21 cellular contexts compared by ENCODE assay signal in the genomic region with DNA sequence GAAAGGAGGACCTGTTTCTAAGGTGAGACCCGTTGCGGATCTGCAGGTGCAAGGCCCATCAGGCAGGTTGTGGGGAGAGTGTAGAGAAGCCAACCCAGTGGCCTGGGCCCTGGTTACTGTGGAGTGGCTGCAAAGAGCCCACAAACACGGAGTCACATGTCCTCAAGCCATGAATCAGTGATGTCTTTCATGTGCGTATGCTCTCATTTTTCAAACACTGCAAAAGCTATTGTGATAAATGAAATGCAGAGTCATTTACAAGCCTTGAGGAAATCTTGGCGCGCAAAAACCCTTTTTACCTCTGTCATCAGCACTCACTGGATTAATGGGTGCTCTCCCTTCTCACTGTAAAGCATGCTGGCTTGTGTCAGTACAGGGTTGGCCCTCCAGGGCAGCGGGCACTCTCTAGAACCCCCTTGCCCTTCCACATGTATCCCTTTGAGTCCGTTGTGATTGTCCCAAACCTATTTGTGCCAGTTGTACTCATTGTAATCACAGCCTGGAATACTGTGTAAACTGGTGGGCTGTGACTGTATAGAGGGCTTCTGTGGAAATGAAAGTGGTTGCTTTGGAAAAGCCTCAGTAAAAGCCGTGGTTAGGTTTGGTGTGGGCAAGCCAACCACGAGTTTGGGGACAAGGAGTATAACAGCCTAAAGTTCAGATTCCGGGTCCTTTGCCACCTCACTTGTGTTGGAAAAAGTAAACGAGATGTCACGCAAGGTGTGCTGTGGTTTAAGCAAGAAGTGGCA. TPM values are rescaled to one million over a fixed set of nuclear protein-coding genes. Genes with fewer than 3 reads are reported as not detected.
DNase-seq lines count a peak whose midpoint lies in the region; TF ChIP-seq lines count a peak whose summit lies in the region.
"Had no signal": no experiment of that assay in that cellular context is flagged by ENCODE, and none has a peak within 500 bp of the region (broad histone marks: within the 10 kb centered on the region; RNA-seq: fewer than 3 reads in every experiment).

No MANE protein-coding gene starts in this region.

- H3K27ac Mint-ChIP-seq in brain = peak overlapping the region in 3 of 5 experiments; percentile 62 to 81 (median 75)
- H3K27ac Mint-ChIP-seq: CD8-positive, alpha-beta T cell; naive thymus-derived CD8-positive, alpha-beta T cell had no signal

- H3K36me3 Mint-ChIP-seq in brain = peaks cover 23% of the 10 kb centered on the region
- H3K36me3 Mint-ChIP-seq: CD8-positive, alpha-beta T cell; naive thymus-derived CD8-positive, alpha-beta T cell had no signal

- DNase-seq in NCI-H2196 (lab: John Stamatoyannopoulos, UW; ENCODE audit: unreplicated experiment) (peak; percentile 11), NCI-H2196 treated with DMSO at 0.1 percent for 48 hours (lab: John Stamatoyannopoulos, UW; ENCODE audit: unreplicated experiment) (no peak), pons (ENCODE audit: low spot score) (peak; percentile 70), OCI-LY7 (ENCODE audit: low spot score) (no peak), NCI-H226 (no peak), NCI-H748 treated with DMSO at 0.1 percent for 48 hours (lab: John Stamatoyannopoulos, UW) (no peak)
- DNase-seq: activated gamma-delta T cell treated with Interleukin-2 at 50 U/mL for 16 hours; brain microvascular endothelial cell; CD8-positive, alpha-beta T cell; effector CD4-positive, alpha-beta T cell; MV-4-11; naive thymus-derived CD8-positive, alpha-beta T cell; NCI-H1436 treated with DMSO at 0.1 percent for 48 hours; NCI-H510A treated with DMSO at 0.1 percent for 48 hours; stimulated activated CD8-positive, alpha-beta memory T cell treated with anti-CD3 and anti-CD28 coated beads, Interleukin-4, amount 100 ng/mL, for 48 hours; T1000 had no signal

- H3K27ac ChIP-seq in BLaER1 (no peak overlapping the region; the same call in 1 of the 2 replicates), OCI-LY7 (ENCODE audit: low read depth, low read length, poor library complexity, severe bottlenecking) (no peak overlapping the region)
- H3K27ac ChIP-seq: 22Rv1, brain microvascular endothelial cell, skin epidermis had no signal

- no peaks in the 10 kb centered on the region for H3K9me2 ChIP-seq in OCI-LY7 (ENCODE audit: insufficient read depth, low read length)

- H3K4me1 ChIP-seq in BLaER1 (peaks cover 97% of the 10 kb centered on the region), OCI-LY7 (ENCODE audit: insufficient read depth, low read length, poor library complexity, severe bottlenecking) (peaks cover 3% of the 10 kb centered on the region)

- H3K27me3 Mint-ChIP-seq in brain = no peaks in the 10 kb centered on the region

- H3K79me2 ChIP-seq in OCI-LY7 (ENCODE audit: insufficient read depth, low read depth, low read length) = no peaks in the 10 kb centered on the region

- peaks cover 100% of the 10 kb centered on the region for H4K20me1 ChIP-seq in BLaER1
- no peaks in the 10 kb centered on the region for H4K20me1 ChIP-seq in OCI-LY7 (ENCODE audit: insufficient read depth, low read length)

- intact Hi-C loops in OCI-LY7 (cut with micrococcal nuclease; ENCODE audit: unreplicated experiment) = no loop called here

- H3K4me2 ChIP-seq in BLaER1 (peak overlapping the region; percentile 99), OCI-LY7 (ENCODE audit: low read length) (no peak overlapping the region)

- peaks cover 0 to 4% (median 0%) of the 10 kb centered on the region in 5 experiments for H3K9me3 Mint-ChIP-seq in brain
- H3K9me3 Mint-ChIP-seq: CD8-positive, alpha-beta T cell; naive thymus-derived CD8-positive, alpha-beta T cell had no signal

- H3K36me3 ChIP-seq in BLaER1 (peaks cover 27% of the 10 kb centered on the region), OCI-LY7 (ENCODE audit: insufficient read depth, low read length) (peaks cover 10% of the 10 kb centered on the region)
- H3K36me3 ChIP-seq: adrenal gland, brain microvascular endothelial cell had no signal

- H3K4me1 Mint-ChIP-seq in brain = peaks cover 36% of the 10 kb centered on the region

- POLR2A ChIA-PET in OCI-LY7 (lab: Charles Lee) = no interaction called here

- peaks cover 6% of the 10 kb centered on the region; the same call in 1 of the 2 replicates for H3K9me3 ChIP-seq in BLaER1
- H3K9me3 ChIP-seq in OCI-LY7 (ENCODE audit: low read length) = no peaks in the 10 kb centered on the region
- H3K9me3 ChIP-seq: adrenal gland had no signal

- no peak overlapping the region for H2AFZ ChIP-seq in OCI-LY7 (ENCODE audit: low read length)

- no peaks in the 10 kb centered on the region; the same call in 1 of the 2 replicates for H3K27me3 ChIP-seq in BLaER1
- H3K27me3 ChIP-seq: adrenal gland had no signal

- BruUV-seq in OCI-LY7 (replicated peaks; lab: Mats Ljungman, UMichigan) = no TSS peak

- H3K9ac ChIP-seq in BLaER1 = no peak overlapping the region

- TF ChIP-seq CTCF in brain (conservative IDR thresholded peaks at IDR 0.05) = no peak
- no peak for TF ChIP-seq CTCF in OCI-LY7 (conservative IDR thresholded peaks at IDR 0.05; ENCODE audit: low read length)

- H3K4me3 ChIP-seq in BLaER1 (no peak overlapping the region), OCI-LY7 (ENCODE audit: low read depth, low read length, poor library complexity, severe bottlenecking) (no peak overlapping the region)
- H3K4me3 ChIP-seq: adrenal gland, skin epidermis had no signal

- H3K4me3 Mint-ChIP-seq in brain = no peak overlapping the region
- H3K4me3 Mint-ChIP-seq: CD8-positive, alpha-beta T cell; naive thymus-derived CD8-positive, alpha-beta T cell had no signal

- CTCF ChIA-PET in OCI-LY7 (lab: Charles Lee; ENCODE audit: unreplicated experiment) = no interaction called here

RNA-seq across cellular contexts. Expression of a gene that starts 10.4 kb away (rescaled TPM):
- polyA plus RNA-seq in brain (ENCODE audit: insufficient read depth, low read depth, low replicate concordance) = 48.7 TPM
- total RNA-seq in OCI-LY7 (2014; rRNA removed; shearing (Covaris generic)) = 36.8 and 46.4 TPM in 2 replicates
- total RNA-seq in OCI-LY7 (2022) = 38.5 and 42.8 TPM in 2 replicates
- total RNA-seq: CD8-positive, alpha-beta T cell had no signal

Comparison
In these comparisons a context has a peak if more than half of its experiments do, and no peak if none do; other contexts are left out.
1. DNase-seq: peak in NCI-H2196 (single experiment) and pons (single experiment); none in NCI-H2196 treated with DMSO at 0.1 percent for 48 hours (single experiment), OCI-LY7 (single experiment), NCI-H226 (single experiment) and NCI-H748 treated with DMSO at 0.1 percent for 48 hours (single experiment).